ENCODE assay signal across 4 cellular contexts in the genomic region with DNA sequence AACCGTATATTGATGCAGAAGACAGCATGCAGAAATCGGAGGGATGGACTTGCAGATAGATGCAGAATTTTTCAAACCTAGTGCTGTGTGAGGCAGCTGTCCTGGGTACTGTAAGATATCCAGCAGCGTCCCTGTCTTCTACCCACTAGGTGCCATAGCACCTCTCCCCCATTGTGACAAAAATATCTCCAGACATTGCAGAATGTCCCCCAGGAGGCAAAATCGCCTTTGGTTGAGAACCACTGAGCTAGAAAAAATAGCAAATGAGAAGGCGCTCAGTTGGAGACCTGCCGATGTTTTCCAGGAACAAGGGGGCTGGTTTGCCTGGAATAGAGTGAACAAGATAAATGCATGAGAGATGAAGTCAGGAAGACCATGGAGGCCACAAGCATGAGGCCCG.
"Had no signal": no experiment of that assay in that cellular context is flagged by ENCODE, and none has a peak within 500 bp of the region (broad histone marks: within the 10 kb centered on the region; RNA-seq: fewer than 3 reads in every experiment).

No MANE protein-coding gene starts in this region.

- DNase-seq: H9, HCEC 1CT, IMR-90 had no signal

- H3K4me3 ChIP-seq: GM23338 had no signal

- H3K4me2 ChIP-seq: GM23338 had no signal

- H2AFZ ChIP-seq: GM23338 had no signal
